In the genomic region with DNA sequence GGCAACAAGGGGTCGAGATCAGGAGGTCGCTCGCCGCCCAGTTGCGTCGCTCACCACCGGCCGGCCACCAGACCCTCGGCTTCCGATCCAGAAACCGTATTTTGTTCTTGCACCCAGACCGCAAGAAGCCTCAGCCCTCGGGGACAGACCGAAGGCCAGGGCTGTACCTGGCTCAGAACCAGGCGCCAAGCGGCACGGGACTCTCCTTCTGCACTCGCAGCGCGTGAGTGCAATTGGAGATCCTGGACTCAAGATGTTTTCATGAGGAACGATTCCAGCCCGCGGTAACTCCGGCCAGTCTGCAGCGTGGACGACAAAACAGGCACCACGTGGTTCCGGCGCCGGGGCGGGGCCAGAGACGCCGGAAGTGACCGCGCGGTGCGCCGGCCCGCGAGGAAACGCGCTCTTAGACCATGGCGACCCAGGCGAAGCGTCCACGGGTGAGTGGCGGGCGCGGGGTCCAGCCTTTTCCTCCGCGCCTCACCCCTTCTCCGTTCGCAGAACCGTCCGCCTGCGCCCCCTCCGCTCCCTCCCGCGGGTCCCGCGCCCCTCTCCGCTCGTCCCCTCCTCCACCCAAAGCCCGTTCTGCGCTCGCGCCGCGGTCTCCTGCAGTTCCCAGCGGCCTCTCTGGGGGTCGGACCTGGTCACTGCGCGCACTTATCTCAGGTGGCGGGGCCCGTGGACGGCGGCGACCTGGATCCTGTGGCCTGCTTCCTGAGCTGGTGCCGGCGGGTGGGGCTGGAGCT, we compare ENCODE assay signal across 8 cellular contexts. TPM values are rescaled to one million over a fixed set of nuclear protein-coding genes. Genes with fewer than 3 reads are reported as not detected.
DNase-seq lines count a peak whose midpoint lies in the region; ATAC-seq, FAIRE-seq and TF ChIP-seq lines count a peak whose summit lies in the region.

A gene with protein sequence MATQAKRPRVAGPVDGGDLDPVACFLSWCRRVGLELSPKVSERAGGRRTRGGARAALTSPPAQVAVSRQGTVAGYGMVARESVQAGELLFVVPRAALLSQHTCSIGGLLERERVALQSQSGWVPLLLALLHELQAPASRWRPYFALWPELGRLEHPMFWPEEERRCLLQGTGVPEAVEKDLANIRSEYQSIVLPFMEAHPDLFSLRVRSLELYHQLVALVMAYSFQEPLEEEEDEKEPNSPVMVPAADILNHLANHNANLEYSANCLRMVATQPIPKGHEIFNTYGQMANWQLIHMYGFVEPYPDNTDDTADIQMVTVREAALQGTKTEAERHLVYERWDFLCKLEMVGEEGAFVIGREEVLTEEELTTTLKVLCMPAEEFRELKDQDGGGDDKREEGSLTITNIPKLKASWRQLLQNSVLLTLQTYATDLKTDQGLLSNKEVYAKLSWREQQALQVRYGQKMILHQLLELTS (plus strand): TSS at position 393 of the 746 bp plus-strand sequence. CDS start 21 bp downstream, at position 414.

- peaks cover 20% of the 10 kb centered on the region for H3K4me1 Mint-ChIP-seq in Calu3 (ENCODE audit: low read depth, unreplicated experiment)
- H3K4me1 Mint-ChIP-seq in natural killer cell treated with Interleukin-12 subunit alpha and Interleukin-12 subunit beta and Interleukin-15 and Interleukin-18, amount 100 ng/mL, for 72 hours (ENCODE audit: low read depth in 2 of 2) = peaks cover 25 to 29% of the 10 kb centered on the region in 2 donors

- peaks cover 5% of the 10 kb centered on the region for H3K36me3 ChIP-seq in Panc1 (ENCODE audit: control insufficient read depth, insufficient read depth, low read length)

- no TSS peak for BruUV-seq in Calu3 (replicated peaks; lab: Mats Ljungman, UMichigan)
- BruUV-seq in Panc1 (replicated peaks; lab: Mats Ljungman, UMichigan) = no TSS peak

- intact Hi-C loops in Calu3 (cut with micrococcal nuclease; ENCODE audit: unreplicated experiment) = loop anchor here (1.0 kb wide), 1 partner anchor 146 kb away; no protein-coding TSS in a partner anchor
- intact Hi-C loops in Panc1 (cut with micrococcal nuclease; ENCODE audit: unreplicated experiment) = no loop called here

- peak; percentile 94 for DNase-seq in Calu3
- DNase-seq in HTR-8/SVneo (ENCODE audit: insufficient read length, low spot score) = peak; percentile 53
- DNase-seq in Panc1 (ENCODE audit: low read depth, low spot score) = peak; percentile 45
- DNase-seq in activated T-helper 9 cell treated with anti-CD3 and anti-CD28 coated beads, Interleukin-2, amount 50 U/mL, for 16 hours (ENCODE audit: low read depth) = peak; percentile 68
- peak; percentile 88 for DNase-seq in fibroblast of pulmonary artery (ENCODE audit: low read depth)
- peak; percentile 85 for DNase-seq in natural killer cell treated with Interleukin-12 subunit alpha and Interleukin-12 subunit beta and Interleukin-15 and Interleukin-18, amount 100 ng/mL, for 72 hours (ENCODE audit: low spot score)
- DNase-seq in stimulated activated naive CD8-positive, alpha-beta T cell treated with anti-CD3 and anti-CD28 coated beads, Interleukin-15, Interleukin-2, amounts not matched to agents 100 U/mL and 50 U/mL, for 24 hours = peak; percentile 89

- H3K9me3 ChIP-seq in Panc1 (ENCODE audit: control insufficient read depth, insufficient read depth, low read depth, low read length) = no peaks in the 10 kb centered on the region

- H3K4me1 ChIP-seq in Panc1 (ENCODE audit: control insufficient read depth, insufficient read depth, low read length) = peaks cover 6% of the 10 kb centered on the region; the same call in 1 of the 2 replicates

- CTCF ChIA-PET in Calu3 (lab: Charles Lee) (interaction anchor here (0.6 to 1.4 kb wide), 3 partner anchors 20 to 146 kb away, joined by 3 to 4 read pairs (median 3); no protein-coding TSS in a partner anchor), Panc1 (lab: Charles Lee) (interaction anchor here (0.6 kb wide), 1 partner anchor 147 kb away, joined by 8 read pairs; no protein-coding TSS in a partner anchor)

- H3K27me3 ChIP-seq in Panc1 (ENCODE audit: control insufficient read depth, insufficient read depth, low read length) = no peaks in the 10 kb centered on the region

- H3K9me3 Mint-ChIP-seq in Calu3 (ENCODE audit: low read depth, unreplicated experiment) = no peaks in the 10 kb centered on the region
- H3K9me3 Mint-ChIP-seq in natural killer cell treated with Interleukin-12 subunit alpha and Interleukin-12 subunit beta and Interleukin-15 and Interleukin-18, amount 100 ng/mL, for 72 hours = no peaks in the 10 kb centered on the region

- FAIRE-seq in HTR-8/SVneo (lab: Jason Lieb, UNC) = peak; percentile 78

- H3K36me3 Mint-ChIP-seq in Calu3 (ENCODE audit: insufficient read depth, unreplicated experiment) = peaks cover 77% of the 10 kb centered on the region
- peaks cover 8% of the 10 kb centered on the region for H3K36me3 Mint-ChIP-seq in natural killer cell treated with Interleukin-12 subunit alpha and Interleukin-12 subunit beta and Interleukin-15 and Interleukin-18, amount 100 ng/mL, for 72 hours

- H3K4me3 ChIP-seq in Panc1 (ENCODE audit: low read depth in 2 of 2, low read length in 2 of 2) (peak within 1 kb of the TSS; percentile 52 to 93), fibroblast of pulmonary artery (replicated peaks; ENCODE audit: low read depth, low read length) (peak within 1 kb of the TSS; percentile 77)

- peak within 1 kb of the TSS; percentile 79 for H3K27ac ChIP-seq in Panc1 (ENCODE audit: low read length)

- POLR2A ChIA-PET in Panc1 (lab: Charles Lee) = no interaction called here

- peak; percentile 69 for ATAC-seq in GM21367 (IDR thresholded peaks at IDR 0.05; ENCODE audit: unreplicated experiment)
- ATAC-seq in Panc1 = peak; percentile 92
- peak; percentile 92 to 95 for ATAC-seq in natural killer cell treated with Interleukin-12 subunit alpha and Interleukin-12 subunit beta and Interleukin-15 and Interleukin-18, amount 100 ng/mL, for 72 hours
- peak; percentile 80 for ATAC-seq in stimulated activated naive CD8-positive, alpha-beta T cell treated with anti-CD3 and anti-CD28 coated beads, Interleukin-15, Interleukin-2, amounts not matched to agents 100 U/mL and 50 U/mL, for 24 hours

- TF ChIP-seq CTCF in Calu3 (IDR thresholded peaks at IDR 0.05; ENCODE audit: unreplicated experiment) (peak; percentile 66), Panc1 (IDR thresholded peaks at IDR 0.05) (peak; percentile 26; the same call in 1 of the 2 replicates), fibroblast of pulmonary artery (IDR thresholded peaks at IDR 0.05; ENCODE audit: low read length, missing control alignments) (no peak)

- no peaks in the 10 kb centered on the region for H3K27me3 Mint-ChIP-seq in Calu3 (ENCODE audit: unreplicated experiment)
- H3K27me3 Mint-ChIP-seq in natural killer cell treated with Interleukin-12 subunit alpha and Interleukin-12 subunit beta and Interleukin-15 and Interleukin-18, amount 100 ng/mL, for 72 hours = no peaks in the 10 kb centered on the region

- peak within 1 kb of the TSS; percentile 83 for H3K4me3 Mint-ChIP-seq in Calu3 (ENCODE audit: low read depth, unreplicated experiment)
- H3K4me3 Mint-ChIP-seq in natural killer cell treated with Interleukin-12 subunit alpha and Interleukin-12 subunit beta and Interleukin-15 and Interleukin-18, amount 100 ng/mL, for 72 hours = peak within 1 kb of the TSS; percentile 96

- peak within 1 kb of the TSS; percentile 65 for H3K27ac Mint-ChIP-seq in Calu3 (ENCODE audit: unreplicated experiment)
- peak within 1 kb of the TSS; percentile 72 to 89 for H3K27ac Mint-ChIP-seq in natural killer cell treated with Interleukin-12 subunit alpha and Interleukin-12 subunit beta and Interleukin-15 and Interleukin-18, amount 100 ng/mL, for 72 hours

- in situ Hi-C loops in Panc1 (cut with HindIII; ENCODE audit: low pct_unique_long_range_greater_than_20kb, low sequenced_read_pairs) = no loop called here

RNA-seq across cellular contexts. Expression of the gene that starts here (rescaled TPM):
- total RNA-seq in Calu3 (2022) (42.8 and 46.8 TPM in 2 replicates), Panc1 (2021; ENCODE audit: unreplicated experiment) (28.3 TPM)
- polyA plus RNA-seq in Panc1 (2012; ENCODE audit: insufficient read length) = 21.2 TPM
- 10 to 100 TPM; 16.4 to 29.1 TPM for total RNA-seq in natural killer cell treated with Interleukin-12 subunit alpha and Interleukin-12 subunit beta and Interleukin-15 and Interleukin-18, amount 100 ng/mL, for 72 hours

Comparison
In these comparisons a context has a peak if more than half of its experiments do, and no peak if none do; other contexts are left out.
1. Peak in every context shown above with its lines: DNase-seq, ATAC-seq, H3K4me3 ChIP-seq and H3K27ac ChIP-seq.